In the genomic region with DNA sequence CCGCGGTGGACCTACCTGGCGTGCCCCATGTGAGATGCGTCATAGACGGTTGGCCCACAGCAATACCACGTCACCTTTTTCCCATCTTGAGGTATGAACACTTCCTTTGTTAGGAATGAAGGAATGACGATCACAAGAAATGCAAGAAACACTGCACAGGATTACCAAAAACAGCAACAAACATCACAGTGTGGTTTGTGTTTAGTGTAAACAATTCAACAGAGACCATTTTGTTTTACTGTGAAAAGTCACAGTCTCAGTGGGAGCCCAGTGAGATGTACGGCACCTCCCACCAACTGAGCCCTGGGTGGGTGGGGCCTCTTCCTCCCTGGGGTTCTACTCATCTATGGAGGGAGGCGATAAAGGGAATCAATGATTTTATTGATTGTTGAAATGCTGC, we compare ENCODE assay signal across 29 cellular contexts.
"Had no signal": no experiment of that assay in that cellular context is flagged by ENCODE, and none has a peak within 500 bp of the region (broad histone marks: within the 10 kb centered on the region; RNA-seq: fewer than 3 reads in every experiment).

No MANE protein-coding gene starts in this region.

- H3K9me3 Mint-ChIP-seq: activated CD4-positive, alpha-beta memory T cell treated with anti-CD3 and anti-CD28 coated beads for 36 hours; activated CD4-positive, alpha-beta T cell treated with anti-CD3 and anti-CD28 coated beads, Interleukin-2, amount 10 ng/mL, durations not matched to agents 24 days and 14 days; activated T-cell treated with anti-CD3 and anti-CD28 coated beads, Interleukin-2, amount 50 U/mL, for 4 hours; activated T-helper 17 cell treated with anti-CD3 and anti-CD28 coated beads, Interleukin-2, amount 50 U/mL, for 72 hours; natural killer cell treated with Interleukin-12 subunit alpha and Interleukin-12 subunit beta and Interleukin-15 and Interleukin-18, amount 100 ng/mL, for 72 hours; T-cell had no signal

- H3K4me3 Mint-ChIP-seq: activated CD4-positive, alpha-beta memory T cell treated with anti-CD3 and anti-CD28 coated beads for 36 hours; activated CD4-positive, alpha-beta T cell treated with anti-CD3 and anti-CD28 coated beads, Interleukin-2, amount 10 ng/mL, durations not matched to agents 24 days and 14 days; activated T-cell treated with anti-CD3 and anti-CD28 coated beads, Interleukin-2, amount 50 U/mL, for 4 hours; activated T-helper 17 cell treated with anti-CD3 and anti-CD28 coated beads, Interleukin-2, amount 50 U/mL, for 72 hours; natural killer cell treated with Interleukin-12 subunit alpha and Interleukin-12 subunit beta and Interleukin-15 and Interleukin-18, amount 100 ng/mL, for 72 hours; T-cell had no signal

- H3K4me3 ChIP-seq: breast epithelium, esophagus muscularis mucosa, heart right ventricle, left lung, lung, mucosa of descending colon, ovary, upper lobe of left lung, vagina had no signal

- H3K27ac ChIP-seq: esophagus muscularis mucosa, foreskin keratinocyte, heart right ventricle, left lung, neutrophil, ovary, upper lobe of left lung, vagina, VCaP had no signal

- H3K27ac Mint-ChIP-seq: activated CD4-positive, alpha-beta memory T cell treated with anti-CD3 and anti-CD28 coated beads for 36 hours; activated CD4-positive, alpha-beta T cell treated with anti-CD3 and anti-CD28 coated beads, Interleukin-2, amount 10 ng/mL, durations not matched to agents 24 days and 14 days; natural killer cell treated with Interleukin-12 subunit alpha and Interleukin-12 subunit beta and Interleukin-15 and Interleukin-18, amount 100 ng/mL, for 72 hours; T-cell had no signal

- H3K27me3 ChIP-seq: breast epithelium, esophagus muscularis mucosa, foreskin keratinocyte, heart right ventricle, left lung, neutrophil, ovary, upper lobe of left lung, vagina had no signal

- H3K27me3 Mint-ChIP-seq: activated CD4-positive, alpha-beta memory T cell treated with anti-CD3 and anti-CD28 coated beads for 36 hours; activated CD4-positive, alpha-beta T cell treated with anti-CD3 and anti-CD28 coated beads, Interleukin-2, amount 10 ng/mL, durations not matched to agents 24 days and 14 days; activated T-helper 17 cell treated with anti-CD3 and anti-CD28 coated beads, Interleukin-2, amount 50 U/mL, for 72 hours; natural killer cell treated with Interleukin-12 subunit alpha and Interleukin-12 subunit beta and Interleukin-15 and Interleukin-18, amount 100 ng/mL, for 72 hours; progenitor cell of endocrine pancreas; T-cell had no signal

- H3K9me3 ChIP-seq: breast epithelium, esophagus muscularis mucosa, heart right ventricle, left lung, mucosa of descending colon, neutrophil, ovary, upper lobe of left lung, vagina had no signal

- H3K36me3 ChIP-seq: breast epithelium, ovary had no signal

- ATAC-seq: activated T-cell treated with anti-CD3 and anti-CD28 coated beads, Interleukin-2, amount 50 U/mL, for 4 hours; activated T-helper 17 cell treated with anti-CD3 and anti-CD28 coated beads, Interleukin-2, amount 50 U/mL, for 72 hours; foreskin keratinocyte; left lung; natural killer cell treated with Interleukin-12 subunit alpha and Interleukin-12 subunit beta and Interleukin-15 and Interleukin-18, amount 100 ng/mL, for 72 hours; stimulated activated naive CD8-positive, alpha-beta T cell treated with anti-CD3 and anti-CD28 coated beads, Interleukin-15, Interleukin-2, amounts not matched to agents 100 U/mL and 50 U/mL, for 24 hours; T-cell had no signal

- DNase-seq: activated CD4-positive, alpha-beta memory T cell treated with anti-CD3 and anti-CD28 coated beads for 36 hours; activated CD4-positive, alpha-beta T cell treated with anti-CD3 and anti-CD28 coated beads, Interleukin-2, amount 10 ng/mL, durations not matched to agents 24 days and 14 days; activated CD4-positive, CD25-positive, alpha-beta regulatory T cell treated with anti-CD3 and anti-CD28 coated beads, Interleukin-2, amount 50 U/mL, for 72 hours; activated gamma-delta T cell treated with Interleukin-2 at 50 U/mL for 16 hours; activated naive CD4-positive, alpha-beta T cell treated with anti-CD3 and anti-CD28 coated beads, Interleukin-2, amount 50 U/mL, for 16 hours; activated T-cell treated with anti-CD3 and anti-CD28 coated beads, Interleukin-2, amount 50 U/mL, for 4 hours; amygdala; central memory CD4-positive, alpha-beta T cell; foreskin keratinocyte; heart right ventricle; kidney glomerular epithelial cell; left lung; mesendoderm; mucosa of descending colon; ovary; retina; stimulated activated naive CD8-positive, alpha-beta T cell treated with anti-CD3 and anti-CD28 coated beads, Interleukin-15, Interleukin-2, amounts not matched to agents 100 U/mL and 50 U/mL, for 24 hours; T-cell; T-helper 9 cell; upper lobe of left lung had no signal
